Comparison of ENCODE assay signal across 8 cellular contexts in the genomic region with DNA sequence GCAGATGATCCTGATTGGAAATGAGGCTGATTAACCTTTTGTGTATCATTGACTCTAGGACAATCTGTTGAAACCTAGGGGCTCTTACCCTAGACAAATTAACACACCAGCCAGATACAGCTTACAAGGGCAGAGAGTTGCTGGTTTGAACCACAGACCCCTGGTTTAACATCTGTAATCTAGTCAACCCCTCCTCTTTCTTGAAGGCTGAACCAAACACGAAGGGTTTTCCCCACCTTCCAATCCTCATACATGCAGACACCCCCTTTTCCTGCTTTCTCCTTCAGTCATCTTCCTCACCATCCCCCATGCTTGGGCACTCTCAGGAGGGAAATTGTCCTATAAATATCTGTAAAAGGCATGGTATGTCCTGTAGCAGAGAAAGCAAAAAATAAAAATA.
DNase-seq lines count a peak whose midpoint lies in the region; ATAC-seq and TF ChIP-seq lines count a peak whose summit lies in the region.

No MANE protein-coding gene starts in this region.

- 33 to 45% methylated on average over 1 of the region's 1 CpG for WGBS in esophagus squamous epithelium, 2 donors

- peak overlapping the region; percentile 47 for H3K4me3 Mint-ChIP-seq in T-helper 2 cell treated with Interferon-gamma antibody and Interleukin-4, amounts not matched to agents 5 μg/mL and 100 μg/mL, for 36 hours

- H3K4me1 ChIP-seq in esophagus squamous epithelium (peaks cover 46 to 94% (median 73%) of the 10 kb centered on the region in 3 donors), skeletal muscle tissue (ENCODE audit: control insufficient read depth in 3 of 3, insufficient read depth in 3 of 3, low read length in 3 of 3) (peaks cover 6 to 47% (median 35%) of the 10 kb centered on the region in 3 donors)

- H3K79me2 ChIP-seq in SU-DHL-6 (ENCODE audit: insufficient read depth, low read length), result no peaks in the 10 kb centered on the region

- H3K9ac ChIP-seq in SU-DHL-6 (ENCODE audit: low read length) (peak overlapping the region; percentile 19; the same call in 1 of the 2 replicates), skeletal muscle tissue (ENCODE audit: low read depth in 1 of 3, low read length in 3 of 3) (no peak overlapping the region)

- H3K9me3 ChIP-seq in SU-DHL-6 (ENCODE audit: insufficient read depth, low read length) (no peaks in the 10 kb centered on the region), esophagus squamous epithelium (no peaks in the 10 kb centered on the region), skeletal muscle tissue (ENCODE audit: control insufficient read depth in 3 of 3, low read length in 3 of 3) (no peaks in the 10 kb centered on the region)

- peak overlapping the region; percentile 64 for H3K4me2 ChIP-seq in SU-DHL-6 (ENCODE audit: low read depth, low read length, poor library complexity, severe bottlenecking)

- H3K4me3 ChIP-seq in SU-DHL-6 (ENCODE audit: insufficient read depth, low read length, poor library complexity, severe bottlenecking) (peak overlapping the region; percentile 34), esophagus squamous epithelium (no peak overlapping the region), skeletal muscle tissue (ENCODE audit: low read length in 3 of 3) (no peak overlapping the region)

- no peak overlapping the region for H3K27ac Mint-ChIP-seq in T-helper 2 cell treated with Interferon-gamma antibody and Interleukin-4, amounts not matched to agents 5 μg/mL and 100 μg/mL, for 36 hours

- H4K20me1 ChIP-seq in SU-DHL-6 (ENCODE audit: low read depth, low read length), result no peaks in the 10 kb centered on the region

- ATAC-seq in GM19023 (IDR thresholded peaks at IDR 0.05; ENCODE audit: unreplicated experiment) (no peak), GM19328 (IDR thresholded peaks at IDR 0.05; ENCODE audit: unreplicated experiment) (no peak)

- H3F3A ChIP-seq in SU-DHL-6 (ENCODE audit: insufficient read depth), result 0 out of 2 replicates have a peak, but pooled peaks cover 5% of the 10 kb centered on the region

- no peak for DNase-seq in T-helper 2 cell treated with Interferon-gamma antibody and Interleukin-4, amounts not matched to agents 5 μg/mL and 100 μg/mL, for 36 hours (ENCODE audit: low spot score)
- DNase-seq in T-helper 2 cell (no peak), esophagus squamous epithelium (lab: John Stamatoyannopoulos, UW) (no peak), NCI-H2171 treated with DMSO at 0.1 percent for 48 hours (lab: John Stamatoyannopoulos, UW) (no peak)

- H3K9me3 Mint-ChIP-seq in T-helper 2 cell treated with Interferon-gamma antibody and Interleukin-4, amounts not matched to agents 5 μg/mL and 100 μg/mL, for 36 hours, result peaks cover 5% of the 10 kb centered on the region

- intact Hi-C loops in esophagus squamous epithelium (cut with DNase I), result no loop called here

- H3K27ac ChIP-seq in SU-DHL-6 (ENCODE audit: low read depth, low read length) (peak overlapping the region; percentile 45), esophagus squamous epithelium (peak overlapping the region; percentile 55 to 85 (median 74)), skeletal muscle tissue (ENCODE audit: low read depth, low read length) (peak overlapping the region; percentile 17)

- H2AFZ ChIP-seq in SU-DHL-6 (ENCODE audit: low read depth, low read length, severe bottlenecking), result no peak overlapping the region

- H3K9me2 ChIP-seq in SU-DHL-6 (replicated peaks; ENCODE audit: insufficient read depth, low read length), result no peaks in the 10 kb centered on the region

- H3K36me3 ChIP-seq in SU-DHL-6 (ENCODE audit: low read length) (no peaks in the 10 kb centered on the region), esophagus squamous epithelium (no peaks in the 10 kb centered on the region), skeletal muscle tissue (ENCODE audit: control insufficient read depth in 3 of 3, insufficient read depth in 3 of 3, low read length in 3 of 3) (no peaks in the 10 kb centered on the region)

- H3K4me1 Mint-ChIP-seq in T-helper 2 cell treated with Interferon-gamma antibody and Interleukin-4, amounts not matched to agents 5 μg/mL and 100 μg/mL, for 36 hours (ENCODE audit: low read depth), result peaks cover 33% of the 10 kb centered on the region

- TF ChIP-seq POLR2A in esophagus squamous epithelium (IDR thresholded peaks at IDR 0.05), result no peak

- H3K27me3 Mint-ChIP-seq in T-helper 2 cell treated with Interferon-gamma antibody and Interleukin-4, amounts not matched to agents 5 μg/mL and 100 μg/mL, for 36 hours (ENCODE audit: low read depth), result peaks cover 71% of the 10 kb centered on the region

- no peaks in the 10 kb centered on the region for H3K27me3 ChIP-seq in SU-DHL-6 (ENCODE audit: low read length)
- H3K27me3 ChIP-seq in esophagus squamous epithelium, result no peaks in the 10 kb centered on the region
- H3K27me3 ChIP-seq in skeletal muscle tissue (ENCODE audit: control insufficient read depth in 3 of 3, insufficient read depth in 3 of 3, low read length in 3 of 3), result peaks cover 0 to 2% (median 0%) of the 10 kb centered on the region in 3 donors

- TF ChIP-seq CTCF in SU-DHL-6 (IDR thresholded peaks at IDR 0.05; ENCODE audit: insufficient read depth, low read length, poor library complexity, severe bottlenecking) (no peak), esophagus squamous epithelium (IDR thresholded peaks at IDR 0.05) (no peak)

- peaks cover 2% of the 10 kb centered on the region for H3K36me3 Mint-ChIP-seq in T-helper 2 cell treated with Interferon-gamma antibody and Interleukin-4, amounts not matched to agents 5 μg/mL and 100 μg/mL, for 36 hours (ENCODE audit: low read depth)

Comparison
In these comparisons a context has a peak if more than half of its experiments do, and no peak if none do; other contexts are left out.
1. H3K27ac ChIP-seq: peak in every context shown above with its lines; median percentile 74 in esophagus squamous epithelium; 45 in SU-DHL-6; 17 in skeletal muscle tissue.